ENCODE assay signal across 9 cellular contexts in the genomic region with DNA sequence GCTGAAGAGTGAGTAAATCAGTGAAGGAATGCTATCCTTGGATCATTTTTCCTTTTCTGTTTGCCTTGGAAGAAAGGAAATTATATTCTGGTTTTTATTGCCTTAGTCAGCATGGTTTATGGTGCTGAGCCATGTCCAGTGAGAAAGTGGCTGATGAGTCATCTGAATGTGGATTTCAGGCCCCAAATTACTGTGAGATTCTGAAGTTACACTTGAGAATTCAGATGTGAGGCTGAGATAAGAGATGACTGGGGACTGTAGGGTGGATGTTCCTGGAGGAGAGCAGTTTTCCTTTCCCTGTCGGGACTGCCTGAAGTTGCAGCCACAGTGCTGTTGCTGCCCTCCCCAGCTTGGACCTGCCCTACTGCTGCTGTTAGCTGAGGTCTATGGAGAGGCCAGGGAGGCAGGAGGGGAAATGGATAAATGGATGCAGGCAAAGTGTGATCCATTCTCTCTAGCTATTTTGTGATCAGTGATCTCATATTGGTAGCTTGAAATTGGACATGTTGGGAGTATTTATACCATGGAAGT. TPM values are rescaled to one million over a fixed set of nuclear protein-coding genes. Genes with fewer than 3 reads are reported as not detected.
DNase-seq lines count a peak whose midpoint lies in the region; ATAC-seq and TF ChIP-seq lines count a peak whose summit lies in the region.
"Had no signal": no experiment of that assay in that cellular context is flagged by ENCODE, and none has a peak within 500 bp of the region (broad histone marks: within the 10 kb centered on the region; RNA-seq: fewer than 3 reads in every experiment).

No MANE protein-coding gene starts in this region.

- H3K4me3 Mint-ChIP-seq in activated CD8-positive, alpha-beta T cell treated with anti-CD3 and anti-CD28 coated beads for 36 hours: no peak overlapping the region
- no peak overlapping the region for H3K4me3 Mint-ChIP-seq in activated CD8-positive, alpha-beta T cell treated with anti-CD3 and anti-CD28 coated beads, Interleukin-2, amount 10 ng/mL, durations not matched to agents 7 days and 5 days
- H3K4me3 Mint-ChIP-seq in T-cell (peak overlapping the region in 1 of 3 donors; percentile 51), GM23338 (no peak overlapping the region)

- no peak overlapping the region for H3K4me3 ChIP-seq in GM23338

- H4K20me1 ChIP-seq in GM23338 (replicated peaks; ENCODE audit: insufficient read depth): no peaks in the 10 kb centered on the region; the same call in 1 of the 2 replicates

- CTCF ChIA-PET in activated CD8-positive, alpha-beta T cell treated with anti-CD3 and anti-CD28 coated beads for 36 hours (lab: Charles Lee): interaction anchor here (1.3 to 3.0 kb wide), 3 partner anchors 15 to 65 kb away, joined by 4 to 16 read pairs (median 7); no protein-coding TSS in a partner anchor
- CTCF ChIA-PET in activated CD8-positive, alpha-beta T cell treated with anti-CD3 and anti-CD28 coated beads, Interleukin-2, amount 10 ng/mL, durations not matched to agents 7 days and 5 days (lab: Charles Lee): interaction anchor here (1.1 to 2.7 kb wide), 5 partner anchors 10 to 102 kb away, joined by 3 to 19 read pairs (median 4); no protein-coding TSS in a partner anchor
- CTCF ChIA-PET in T-cell (lab: Charles Lee): interaction anchor here in 1 of 2 donors (0.6 kb wide), 1 partner anchor 823 kb away, joined by 3 read pairs; no protein-coding TSS in a partner anchor

- peaks cover 44% of the 10 kb centered on the region for H3K4me1 Mint-ChIP-seq in activated CD8-positive, alpha-beta T cell treated with anti-CD3 and anti-CD28 coated beads for 36 hours (ENCODE audit: low read depth)
- peaks cover 46% of the 10 kb centered on the region for H3K4me1 Mint-ChIP-seq in activated CD8-positive, alpha-beta T cell treated with anti-CD3 and anti-CD28 coated beads, Interleukin-2, amount 10 ng/mL, durations not matched to agents 7 days and 5 days (ENCODE audit: low read depth)
- H3K4me1 Mint-ChIP-seq in T-cell (peaks cover 50 to 51% (median 51%) of the 10 kb centered on the region in 3 donors), GM23338 (peaks cover 4% of the 10 kb centered on the region)

- H3K27me3 Mint-ChIP-seq in activated CD8-positive, alpha-beta T cell treated with anti-CD3 and anti-CD28 coated beads for 36 hours: no peaks in the 10 kb centered on the region
- H3K27me3 Mint-ChIP-seq in activated CD8-positive, alpha-beta T cell treated with anti-CD3 and anti-CD28 coated beads, Interleukin-2, amount 10 ng/mL, durations not matched to agents 7 days and 5 days (ENCODE audit: low read depth): peaks cover 8% of the 10 kb centered on the region
- H3K27me3 Mint-ChIP-seq in T-cell: no peaks in the 10 kb centered on the region
- H3K27me3 Mint-ChIP-seq in GM23338 (ENCODE audit: insufficient read depth, low read depth, poor library complexity): peaks cover 13% of the 10 kb centered on the region

- no peak overlapping the region for H3K27ac Mint-ChIP-seq in activated CD8-positive, alpha-beta T cell treated with anti-CD3 and anti-CD28 coated beads for 36 hours
- no peak overlapping the region for H3K27ac Mint-ChIP-seq in activated CD8-positive, alpha-beta T cell treated with anti-CD3 and anti-CD28 coated beads, Interleukin-2, amount 10 ng/mL, durations not matched to agents 7 days and 5 days
- peak overlapping the region; percentile 80 to 88 for H3K27ac Mint-ChIP-seq in T-cell
- H3K27ac Mint-ChIP-seq in GM23338: no peak overlapping the region

- peak overlapping the region; percentile 62 for H3K27ac ChIP-seq in foreskin keratinocyte
- H3K27ac ChIP-seq in temporal lobe (ENCODE audit: low read depth, low read length): peak overlapping the region; percentile 12
- H3K27ac ChIP-seq in GM23338 (ENCODE audit: low read depth): no peak overlapping the region

- peak; percentile 51 for DNase-seq in activated CD8-positive, alpha-beta T cell treated with anti-CD3 and anti-CD28 coated beads for 36 hours
- no peak for DNase-seq in activated CD8-positive, alpha-beta T cell treated with anti-CD3 and anti-CD28 coated beads, Interleukin-2, amount 10 ng/mL, durations not matched to agents 7 days and 5 days
- DNase-seq in T-cell (no peak), foreskin keratinocyte (peak; percentile 83 to 91), NCI-H524 treated with DMSO at 0.1 percent for 48 hours (lab: John Stamatoyannopoulos, UW) (no peak), GM23338 (ENCODE audit: low spot score) (no peak)

- no peaks in the 10 kb centered on the region for H3K9me2 ChIP-seq in GM23338 (ENCODE audit: insufficient read depth)

- no peak overlapping the region for H3K4me2 ChIP-seq in GM23338

- POLR2A ChIA-PET in activated CD8-positive, alpha-beta T cell treated with anti-CD3 and anti-CD28 coated beads for 36 hours (lab: Charles Lee): interaction anchor here (0.8 to 3.6 kb wide), 5 partner anchors 9 to 56 kb away, joined by 3 to 17 read pairs (median 4); no protein-coding TSS in a partner anchor
- POLR2A ChIA-PET in activated CD8-positive, alpha-beta T cell treated with anti-CD3 and anti-CD28 coated beads, Interleukin-2, amount 10 ng/mL, durations not matched to agents 7 days and 5 days (lab: Charles Lee): interaction anchor here (0.6 to 0.7 kb wide), 2 partner anchors 171 to 172 kb away, joined by 3 to 4 read pairs; no protein-coding TSS in a partner anchor
- POLR2A ChIA-PET in T-cell (lab: Charles Lee): no interaction called here

- no peak for TF ChIP-seq CTCF in activated CD8-positive, alpha-beta T cell treated with anti-CD3 and anti-CD28 coated beads for 36 hours (IDR thresholded peaks at IDR 0.05)
- peak; percentile 10 for TF ChIP-seq CTCF in foreskin keratinocyte (conservative IDR thresholded peaks at IDR 0.05)
- no peak for TF ChIP-seq CTCF in GM23338 (conservative IDR thresholded peaks at IDR 0.05; ENCODE audit: low read depth in 2 of 2)

- no peaks in the 10 kb centered on the region for H3K27me3 ChIP-seq in foreskin keratinocyte
- H3K27me3 ChIP-seq in GM23338 (ENCODE audit: insufficient read depth): peaks cover 2% of the 10 kb centered on the region; the same call in 1 of the 2 replicates

- no peaks in the 10 kb centered on the region for H3K9me3 Mint-ChIP-seq in activated CD8-positive, alpha-beta T cell treated with anti-CD3 and anti-CD28 coated beads for 36 hours
- no peaks in the 10 kb centered on the region for H3K9me3 Mint-ChIP-seq in activated CD8-positive, alpha-beta T cell treated with anti-CD3 and anti-CD28 coated beads, Interleukin-2, amount 10 ng/mL, durations not matched to agents 7 days and 5 days (ENCODE audit: insufficient read depth)
- H3K9me3 Mint-ChIP-seq in T-cell (no peaks in the 10 kb centered on the region), GM23338 (no peaks in the 10 kb centered on the region)

- peaks cover 10% of the 10 kb centered on the region for H3F3A ChIP-seq in GM23338 (replicated peaks; ENCODE audit: low read depth)

- H2AFZ ChIP-seq in GM23338: no peak overlapping the region

- peaks cover 4% of the 10 kb centered on the region for H3K36me3 Mint-ChIP-seq in activated CD8-positive, alpha-beta T cell treated with anti-CD3 and anti-CD28 coated beads for 36 hours (ENCODE audit: low read depth)
- H3K36me3 Mint-ChIP-seq in activated CD8-positive, alpha-beta T cell treated with anti-CD3 and anti-CD28 coated beads, Interleukin-2, amount 10 ng/mL, durations not matched to agents 7 days and 5 days (ENCODE audit: low read depth): peaks cover 6% of the 10 kb centered on the region
- H3K36me3 Mint-ChIP-seq in T-cell (no peaks in the 10 kb centered on the region), GM23338 (ENCODE audit: low read depth) (no peaks in the 10 kb centered on the region)

- H3K79me2 ChIP-seq in GM23338 (replicated peaks; ENCODE audit: insufficient read depth): peaks cover 2% of the 10 kb centered on the region

- ATAC-seq in activated CD8-positive, alpha-beta T cell treated with anti-CD3 and anti-CD28 coated beads for 36 hours: no peak
- no peak for ATAC-seq in activated CD8-positive, alpha-beta T cell treated with anti-CD3 and anti-CD28 coated beads, Interleukin-2, amount 10 ng/mL, durations not matched to agents 7 days and 5 days
- no peak for ATAC-seq in T-cell (replicated peaks in 1 of 4)
- peak; percentile 28 for ATAC-seq in foreskin keratinocyte
- ATAC-seq in GM18868 (IDR thresholded peaks at IDR 0.05; ENCODE audit: unreplicated experiment): no peak
- no peak for ATAC-seq in GM23338

- intact Hi-C loops in activated CD8-positive, alpha-beta T cell treated with anti-CD3 and anti-CD28 coated beads for 36 hours (cut with micrococcal nuclease): no loop called here

- H3K4me1 ChIP-seq in foreskin keratinocyte (peaks cover 34% of the 10 kb centered on the region), GM23338 (ENCODE audit: insufficient read depth) (peaks cover 11% of the 10 kb centered on the region)

- H3K36me3 ChIP-seq in GM23338 (ENCODE audit: insufficient read depth): no peaks in the 10 kb centered on the region

RNA-seq across cellular contexts. Expression of gene MAP3K14, which starts 4.2 kb away (rescaled TPM):
- 10 to 100 TPM; 31.6 to 31.9 TPM for total RNA-seq in activated CD8-positive, alpha-beta T cell treated with anti-CD3 and anti-CD28 coated beads for 36 hours
- 10 to 100 TPM; 17.5 to 23.8 TPM for total RNA-seq in activated CD8-positive, alpha-beta T cell treated with anti-CD3 and anti-CD28 coated beads, Interleukin-2, amount 10 ng/mL, durations not matched to agents 7 days and 5 days
- 10 to 100 TPM; 34.4 to 49.8 (median 42.8) TPM for total RNA-seq in T-cell
- total RNA-seq in foreskin keratinocyte: 4.5 and 6.4 TPM in 2 replicates
- 4.8 and 7.1 TPM in 2 replicates for polyA plus RNA-seq in foreskin keratinocyte
- 1.2 TPM for total RNA-seq in temporal lobe
- 3.9 and 4.9 TPM in 2 replicates for total RNA-seq in GM23338 (2014; rRNA removed; shearing (Covaris generic))
- polyA plus RNA-seq in GM23338 (2016; fragmentation: Nextera tagmentation; extraction: Ambion mirVana): 1.3 and 1.4 TPM in 2 replicates

RNA-seq across cellular contexts. Expression of gene SPATA32, which starts 59.1 kb away (rescaled TPM):
- total RNA-seq in activated CD8-positive, alpha-beta T cell treated with anti-CD3 and anti-CD28 coated beads for 36 hours: under 1 TPM; 0.27 to 0.63 TPM
- total RNA-seq in activated CD8-positive, alpha-beta T cell treated with anti-CD3 and anti-CD28 coated beads, Interleukin-2, amount 10 ng/mL, durations not matched to agents 7 days and 5 days: under 1 TPM; 0.52 to 0.55 TPM
- total RNA-seq in T-cell (under 1 TPM in 4 of 5 donors, not detected in 1; 0.37 to 0.55 (median 0.42) TPM), foreskin keratinocyte (not detected in 2 replicates), temporal lobe (not detected)
- polyA plus RNA-seq in foreskin keratinocyte (not detected in 2 replicates), GM23338 (2016; fragmentation: Nextera tagmentation; extraction: Ambion mirVana) (0.23 TPM in 1 of 2 replicates, not detected in the other)
- total RNA-seq in GM23338 (2014; rRNA removed; shearing (Covaris generic)): not detected in 2 replicates
- total RNA-seq: pulmonary artery endothelial cell had no signal

Comparison
In these comparisons a context has a peak if more than half of its experiments do, and no peak if none do; other contexts are left out.
1. DNase-seq: peak in activated CD8-positive, alpha-beta T cell treated with anti-CD3 and anti-CD28 coated beads for 36 hours (single experiment) and foreskin keratinocyte (2 of 2); none in activated CD8-positive, alpha-beta T cell treated with anti-CD3 and anti-CD28 coated beads, Interleukin-2, amount 10 ng/mL, durations not matched to agents 7 days and 5 days (single experiment), T-cell (0 of 34), NCI-H524 treated with DMSO at 0.1 percent for 48 hours (single experiment) and GM23338 (single experiment).
2. H3K27ac Mint-ChIP-seq: peak in T-cell (2 of 2); none in activated CD8-positive, alpha-beta T cell treated with anti-CD3 and anti-CD28 coated beads for 36 hours (single experiment), activated CD8-positive, alpha-beta T cell treated with anti-CD3 and anti-CD28 coated beads, Interleukin-2, amount 10 ng/mL, durations not matched to agents 7 days and 5 days (single experiment) and GM23338 (single experiment).
3. POLR2A ChIA-PET loops: an anchor here in activated CD8-positive, alpha-beta T cell treated with anti-CD3 and anti-CD28 coated beads for 36 hours (0.8 to 3.6 kb wide) and activated CD8-positive, alpha-beta T cell treated with anti-CD3 and anti-CD28 coated beads, Interleukin-2, amount 10 ng/mL, durations not matched to agents 7 days and 5 days (0.6 to 0.7 kb wide); none called in T-cell.